ENCODE assay signal across 14 cellular contexts in genomic region chr7:112791465-112792168, GRCh38. TPM values are rescaled to one million over a fixed set of nuclear protein-coding genes. Genes with fewer than 3 reads are reported as not detected.
DNase-seq lines count a peak whose midpoint lies in the region; ATAC-seq and TF ChIP-seq lines count a peak whose summit lies in the region.
"Had no signal": no experiment of that assay in that cellular context is flagged by ENCODE, and none has a peak within 500 bp of the region (broad histone marks: within the 10 kb centered on the region; RNA-seq: fewer than 3 reads in every experiment).

No MANE protein-coding gene starts in this region.

- peak overlapping the region; percentile 95 for H3K4me3 Mint-ChIP-seq in stimulated activated naive CD8-positive, alpha-beta T cell treated with anti-CD3 and anti-CD28 coated beads, Interleukin-15, Interleukin-2, amounts not matched to agents 100 ng/mL and 50 ng/mL, for 24 hours
- H3K4me3 Mint-ChIP-seq in activated CD8-positive, alpha-beta T cell treated with anti-CD3 and anti-CD28 coated beads for 36 hours, result peak overlapping the region; percentile 98
- H3K4me3 Mint-ChIP-seq in memory B cell, result peak overlapping the region; percentile 46

- H3K36me3 Mint-ChIP-seq in stimulated activated naive CD8-positive, alpha-beta T cell treated with anti-CD3 and anti-CD28 coated beads, Interleukin-15, Interleukin-2, amounts not matched to agents 100 ng/mL and 50 ng/mL, for 24 hours (ENCODE audit: low read depth), result peaks cover 13% of the 10 kb centered on the region
- peaks cover 12% of the 10 kb centered on the region for H3K36me3 Mint-ChIP-seq in activated CD8-positive, alpha-beta T cell treated with anti-CD3 and anti-CD28 coated beads for 36 hours (ENCODE audit: low read depth)
- H3K36me3 Mint-ChIP-seq in memory B cell, result peaks cover 3% of the 10 kb centered on the region

- no peaks in the 10 kb centered on the region for H3K27me3 Mint-ChIP-seq in stimulated activated naive CD8-positive, alpha-beta T cell treated with anti-CD3 and anti-CD28 coated beads, Interleukin-15, Interleukin-2, amounts not matched to agents 100 ng/mL and 50 ng/mL, for 24 hours
- no peaks in the 10 kb centered on the region for H3K27me3 Mint-ChIP-seq in activated CD8-positive, alpha-beta T cell treated with anti-CD3 and anti-CD28 coated beads for 36 hours
- no peaks in the 10 kb centered on the region for H3K27me3 Mint-ChIP-seq in memory B cell

- H3K9me3 Mint-ChIP-seq in stimulated activated naive CD8-positive, alpha-beta T cell treated with anti-CD3 and anti-CD28 coated beads, Interleukin-15, Interleukin-2, amounts not matched to agents 100 ng/mL and 50 ng/mL, for 24 hours, result no peaks in the 10 kb centered on the region
- H3K9me3 Mint-ChIP-seq in activated CD8-positive, alpha-beta T cell treated with anti-CD3 and anti-CD28 coated beads for 36 hours, result no peaks in the 10 kb centered on the region
- H3K9me3 Mint-ChIP-seq in memory B cell, result no peaks in the 10 kb centered on the region

- DNase-seq in stimulated activated naive CD8-positive, alpha-beta T cell treated with anti-CD3 and anti-CD28 coated beads, Interleukin-15, Interleukin-2, amounts not matched to agents 100 U/mL and 50 U/mL, for 24 hours, result no peak
- no peak for DNase-seq in activated CD8-positive, alpha-beta T cell treated with anti-CD3 and anti-CD28 coated beads for 36 hours
- DNase-seq in memory B cell (ENCODE audit: low spot score in 2 of 2) (no peak), NCI-H2107 treated with DMSO at 0.1 percent for 48 hours (lab: John Stamatoyannopoulos, UW; ENCODE audit: unreplicated experiment) (no peak), DMS 273 (lab: John Stamatoyannopoulos, UW; ENCODE audit: unreplicated experiment) (no peak), KG1 (lab: John Stamatoyannopoulos, UW) (no peak), HK-2 (ENCODE audit: unreplicated experiment) (no peak)
- DNase-seq: activated CD4-positive, alpha-beta T cell treated with anti-CD3 and anti-CD28 coated beads for 48 hours; DMS79 treated with DMSO at 0.1 percent for 48 hours; foreskin keratinocyte; NCI-H1048; NCI-H2227 treated with DMSO at 0.1 percent for 48 hours; SW 1271 had no signal

- H3K4me1 Mint-ChIP-seq in stimulated activated naive CD8-positive, alpha-beta T cell treated with anti-CD3 and anti-CD28 coated beads, Interleukin-15, Interleukin-2, amounts not matched to agents 100 ng/mL and 50 ng/mL, for 24 hours (ENCODE audit: low read depth), result peaks cover 38% of the 10 kb centered on the region
- H3K4me1 Mint-ChIP-seq in activated CD8-positive, alpha-beta T cell treated with anti-CD3 and anti-CD28 coated beads for 36 hours (ENCODE audit: low read depth), result peaks cover 40% of the 10 kb centered on the region
- H3K4me1 Mint-ChIP-seq in memory B cell, result peaks cover 20% of the 10 kb centered on the region

- peak overlapping the region; percentile 19 for H3K27ac Mint-ChIP-seq in stimulated activated naive CD8-positive, alpha-beta T cell treated with anti-CD3 and anti-CD28 coated beads, Interleukin-15, Interleukin-2, amounts not matched to agents 100 ng/mL and 50 ng/mL, for 24 hours
- no peak overlapping the region for H3K27ac Mint-ChIP-seq in activated CD8-positive, alpha-beta T cell treated with anti-CD3 and anti-CD28 coated beads for 36 hours
- peak overlapping the region; percentile 94 for H3K27ac Mint-ChIP-seq in memory B cell

- no peak for TF ChIP-seq CTCF in activated CD8-positive, alpha-beta T cell treated with anti-CD3 and anti-CD28 coated beads for 36 hours (IDR thresholded peaks at IDR 0.05)

- ATAC-seq in stimulated activated naive CD8-positive, alpha-beta T cell treated with anti-CD3 and anti-CD28 coated beads, Interleukin-15, Interleukin-2, amounts not matched to agents 100 U/mL and 50 U/mL, for 24 hours, result no peak
- ATAC-seq in activated CD8-positive, alpha-beta T cell treated with anti-CD3 and anti-CD28 coated beads for 36 hours, result no peak
- no peak for ATAC-seq in memory B cell (ENCODE audit: low read depth)
- ATAC-seq: foreskin keratinocyte had no signal

- intact Hi-C loops in activated CD8-positive, alpha-beta T cell treated with anti-CD3 and anti-CD28 coated beads for 36 hours (cut with micrococcal nuclease), result loop anchor here (10.0 kb wide), 1 partner anchor 337 kb away; the partner anchor contains the start of gene IFRD1

- CTCF ChIA-PET in activated CD8-positive, alpha-beta T cell treated with anti-CD3 and anti-CD28 coated beads for 36 hours (lab: Charles Lee), result interaction anchor here (1.7 kb wide), 1 partner anchor 8 kb away, joined by 6 read pairs; no protein-coding TSS in a partner anchor

- POLR2A ChIA-PET in activated CD8-positive, alpha-beta T cell treated with anti-CD3 and anti-CD28 coated beads for 36 hours (lab: Charles Lee), result interaction anchor here (0.5 to 2.5 kb wide), 2 partner anchors 341 to 1205 kb away, joined by 3 to 6 read pairs; partner anchors contain the start of gene IFRD1

RNA-seq across cellular contexts. Expression of gene TMEM168, which starts 1.4 kb away (rescaled TPM):
- 10 to 100 TPM; 15.2 to 15.5 TPM for total RNA-seq in activated CD8-positive, alpha-beta T cell treated with anti-CD3 and anti-CD28 coated beads for 36 hours

Comparison
In these comparisons a context has a peak if more than half of its experiments do, and no peak if none do; other contexts are left out.
1. H3K4me3 Mint-ChIP-seq: peak in every context shown above with its lines; median percentile 98 in activated CD8-positive, alpha-beta T cell treated with anti-CD3 and anti-CD28 coated beads for 36 hours; 95 in stimulated activated naive CD8-positive, alpha-beta T cell treated with anti-CD3 and anti-CD28 coated beads, Interleukin-15, Interleukin-2, amounts not matched to agents 100 ng/mL and 50 ng/mL, for 24 hours; 46 in memory B cell.